In the genomic region with DNA sequence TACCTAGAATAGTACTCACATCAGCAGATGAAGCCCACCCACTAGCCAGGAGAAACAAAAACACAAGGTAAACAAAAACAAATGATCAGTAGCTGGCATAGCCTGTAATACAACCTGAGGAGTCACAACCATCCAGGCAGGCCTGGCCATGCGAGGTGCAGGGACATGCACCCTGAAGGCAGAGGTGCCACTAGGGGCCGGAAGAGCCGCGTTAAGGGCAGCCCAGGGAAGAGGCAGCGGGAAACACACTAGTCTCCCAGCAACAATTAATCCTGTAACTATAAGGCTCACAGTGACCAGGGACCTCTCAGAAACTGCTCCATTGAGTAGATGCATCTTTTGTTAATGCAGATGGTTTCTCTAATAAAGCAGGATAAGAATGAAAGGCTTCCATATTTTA, we compare ENCODE assay signal across 18 cellular contexts. TPM values are rescaled to one million over a fixed set of nuclear protein-coding genes. Genes with fewer than 3 reads are reported as not detected.
DNase-seq lines count a peak whose midpoint lies in the region; ATAC-seq and TF ChIP-seq lines count a peak whose summit lies in the region.
"Had no signal": no experiment of that assay in that cellular context is flagged by ENCODE, and none has a peak within 500 bp of the region (broad histone marks: within the 10 kb centered on the region; RNA-seq: fewer than 3 reads in every experiment).

No MANE protein-coding gene starts in this region.

- no peak for TF ChIP-seq POLR2A in right lobe of liver (IDR thresholded peaks at IDR 0.05)

- CTCF ChIA-PET in activated B cell treated with CpG ODN at 0.5 μM for 24 hours (lab: Charles Lee): no interaction called here

- POLR2A ChIA-PET in activated B cell treated with CpG ODN at 0.5 μM for 24 hours (lab: Charles Lee): interaction anchor here (1.8 kb wide), 1 partner anchor 28 kb away, joined by 5 read pairs; no protein-coding TSS in a partner anchor

- no peaks in the 10 kb centered on the region for H3K4me1 ChIP-seq in right lobe of liver
- H3K4me1 ChIP-seq: Caco-2 had no signal

- no peaks in the 10 kb centered on the region for H3K9me3 Mint-ChIP-seq in activated naive CD8-positive, alpha-beta T cell (ENCODE audit: low read depth)
- H3K9me3 Mint-ChIP-seq in activated naive CD8-positive, alpha-beta T cell treated with anti-CD3 and anti-CD28 coated beads for 36 hours: no peaks in the 10 kb centered on the region
- no peaks in the 10 kb centered on the region for H3K9me3 Mint-ChIP-seq in activated B cell treated with CpG ODN at 0.5 μM for 24 hours
- H3K9me3 Mint-ChIP-seq: stimulated activated naive CD8-positive, alpha-beta T cell treated with anti-CD3 and anti-CD28 coated beads, Interleukin-15, Interleukin-2, amounts not matched to agents 100 ng/mL and 50 ng/mL, for 24 hours; T-cell had no signal

- no peak overlapping the region for H3K4me3 Mint-ChIP-seq in activated naive CD8-positive, alpha-beta T cell
- no peak overlapping the region for H3K4me3 Mint-ChIP-seq in activated naive CD8-positive, alpha-beta T cell treated with anti-CD3 and anti-CD28 coated beads for 36 hours
- no peak overlapping the region for H3K4me3 Mint-ChIP-seq in activated B cell treated with CpG ODN at 0.5 μM for 24 hours
- H3K4me3 Mint-ChIP-seq: stimulated activated naive CD8-positive, alpha-beta T cell treated with anti-CD3 and anti-CD28 coated beads, Interleukin-15, Interleukin-2, amounts not matched to agents 100 ng/mL and 50 ng/mL, for 24 hours; T-cell had no signal

- no peak for DNase-seq in activated naive CD8-positive, alpha-beta T cell treated with anti-CD3 and anti-CD28 coated beads for 36 hours
- DNase-seq in activated B cell treated with CpG ODN at 0.5 μM for 24 hours (no peak), right lobe of liver (no peak), AG20443 (ENCODE audit: low spot score) (no peak), NCI-H2081 treated with DMSO at 0.1 percent for 48 hours (lab: John Stamatoyannopoulos, UW) (no peak), GM19238 (ENCODE audit: insufficient read length, low spot score) (no peak)
- DNase-seq in stimulated activated CD4-positive, alpha-beta T cell treated with anti-CD3 and anti-CD28 coated beads, Interleukin-4, amount 100 ng/mL, for 24 hours: no peak
- DNase-seq: activated effector memory CD4-positive, alpha-beta T cell treated with anti-CD3 and anti-CD28 coated beads, Interleukin-2, amount 50 U/mL, for 16 hours; Caco-2; heart right ventricle; kidney; NCI-H1436; spleen; T-cell had no signal

- no peaks in the 10 kb centered on the region for H3K27me3 Mint-ChIP-seq in activated naive CD8-positive, alpha-beta T cell
- H3K27me3 Mint-ChIP-seq in activated naive CD8-positive, alpha-beta T cell treated with anti-CD3 and anti-CD28 coated beads for 36 hours: no peaks in the 10 kb centered on the region
- no peaks in the 10 kb centered on the region for H3K27me3 Mint-ChIP-seq in activated B cell treated with CpG ODN at 0.5 μM for 24 hours
- H3K27me3 Mint-ChIP-seq: stimulated activated naive CD8-positive, alpha-beta T cell treated with anti-CD3 and anti-CD28 coated beads, Interleukin-15, Interleukin-2, amounts not matched to agents 100 ng/mL and 50 ng/mL, for 24 hours; T-cell had no signal

- no peak overlapping the region for H3K4me3 ChIP-seq in right lobe of liver
- H3K4me3 ChIP-seq: heart right ventricle, spleen, vagina had no signal

- intact Hi-C loops in activated B cell treated with CpG ODN at 0.5 μM for 24 hours (cut with micrococcal nuclease) (no loop called here), right lobe of liver (cut with DNase I) (no loop called here)

- peaks cover 0 to under 1% (median 0%) of the 10 kb centered on the region in 4 donors for H3K36me3 ChIP-seq in right lobe of liver
- H3K36me3 ChIP-seq: vagina had no signal

- TF ChIP-seq CTCF in activated B cell treated with CpG ODN at 0.5 μM for 24 hours (IDR thresholded peaks at IDR 0.05) (no peak), right lobe of liver (IDR thresholded peaks at IDR 0.05) (no peak)

- 44% methylated on average over 4 of the region's 5 CpGs for WGBS in right lobe of liver (ENCODE audit: insufficient coverage, low coverage, low lambda C conversion rate, missing lambda C conversion rate)

- no peaks in the 10 kb centered on the region for H3K27me3 ChIP-seq in right lobe of liver
- H3K27me3 ChIP-seq: heart right ventricle, spleen, vagina had no signal

- no peak for ATAC-seq in activated B cell treated with CpG ODN at 0.5 μM for 24 hours (ENCODE audit: low read depth)
- ATAC-seq in right lobe of liver: peak; percentile 43 to 55 (median 48)
- ATAC-seq: T-cell had no signal

- H3K36me3 Mint-ChIP-seq in activated naive CD8-positive, alpha-beta T cell: peaks cover 2% of the 10 kb centered on the region
- H3K36me3 Mint-ChIP-seq in activated naive CD8-positive, alpha-beta T cell treated with anti-CD3 and anti-CD28 coated beads for 36 hours: no peaks in the 10 kb centered on the region
- peaks cover 22% of the 10 kb centered on the region for H3K36me3 Mint-ChIP-seq in activated B cell treated with CpG ODN at 0.5 μM for 24 hours (ENCODE audit: low read depth)
- H3K36me3 Mint-ChIP-seq: T-cell had no signal

- peak overlapping the region; percentile 30 for H3K27ac Mint-ChIP-seq in activated naive CD8-positive, alpha-beta T cell
- no peak overlapping the region for H3K27ac Mint-ChIP-seq in activated naive CD8-positive, alpha-beta T cell treated with anti-CD3 and anti-CD28 coated beads for 36 hours
- peak overlapping the region; percentile 32 for H3K27ac Mint-ChIP-seq in activated B cell treated with CpG ODN at 0.5 μM for 24 hours
- H3K27ac Mint-ChIP-seq: stimulated activated naive CD8-positive, alpha-beta T cell treated with anti-CD3 and anti-CD28 coated beads, Interleukin-15, Interleukin-2, amounts not matched to agents 100 ng/mL and 50 ng/mL, for 24 hours; T-cell had no signal

- H3K9me3 ChIP-seq in right lobe of liver: no peaks in the 10 kb centered on the region
- H3K9me3 ChIP-seq: Caco-2, heart right ventricle, spleen, vagina had no signal

- no peak overlapping the region for H3K27ac ChIP-seq in right lobe of liver
- H3K27ac ChIP-seq: heart right ventricle, KMS-11, spleen, vagina had no signal

- H3K4me1 Mint-ChIP-seq in activated naive CD8-positive, alpha-beta T cell (ENCODE audit: low read depth): peaks cover 1% of the 10 kb centered on the region
- peaks cover 9% of the 10 kb centered on the region for H3K4me1 Mint-ChIP-seq in activated naive CD8-positive, alpha-beta T cell treated with anti-CD3 and anti-CD28 coated beads for 36 hours
- no peaks in the 10 kb centered on the region for H3K4me1 Mint-ChIP-seq in activated B cell treated with CpG ODN at 0.5 μM for 24 hours

RNA-seq across cellular contexts. Expression of a gene that starts 28.9 kb away (rescaled TPM):
- total RNA-seq in activated naive CD8-positive, alpha-beta T cell treated with anti-CD3 and anti-CD28 coated beads for 36 hours: 10 to 100 TPM; 48.3 to 54.9 TPM
- total RNA-seq in activated B cell treated with CpG ODN at 0.5 μM for 24 hours: 212 and 256 TPM in 2 replicates
- 10 to 100 TPM; 40.4 to 56.2 (median 44.3) TPM for total RNA-seq in right lobe of liver
